ENCODE assay signal across 18 cellular contexts in the genomic region with DNA sequence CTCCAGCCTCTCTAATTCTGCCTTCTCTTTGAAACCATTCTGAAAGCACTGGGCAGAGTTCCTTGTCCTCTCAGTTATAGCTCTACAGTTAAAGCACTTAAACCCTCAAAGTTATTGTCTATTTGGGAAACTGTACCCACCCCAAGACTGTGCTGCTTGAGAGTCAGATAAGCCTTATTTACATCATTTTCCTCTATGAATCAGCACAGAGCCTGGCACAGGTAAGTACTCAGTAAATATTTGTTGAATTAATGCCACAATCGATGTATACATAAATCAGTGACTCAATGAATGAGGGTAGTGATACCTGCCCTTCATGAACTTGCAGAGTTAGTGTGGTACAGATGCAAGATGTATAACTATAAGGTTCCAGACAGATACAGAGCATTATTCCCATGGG.
DNase-seq lines count a peak whose midpoint lies in the region; ATAC-seq and TF ChIP-seq lines count a peak whose summit lies in the region.
"Had no signal": no experiment of that assay in that cellular context is flagged by ENCODE, and none has a peak within 500 bp of the region (broad histone marks: within the 10 kb centered on the region; RNA-seq: fewer than 3 reads in every experiment).

No MANE protein-coding gene starts in this region.

- no peak for ATAC-seq in foreskin keratinocyte
- no peak for ATAC-seq in Right ventricle myocardium superior (ENCODE audit: poor library complexity)
- ATAC-seq: HepG2 had no signal

- H3K4me3 ChIP-seq in breast epithelium (no peak overlapping the region), epithelial cell of esophagus (ENCODE audit: low read length) (no peak overlapping the region)
- H3K4me3 ChIP-seq: BLaER1 treated with 17β-estradiol and CSF1 and Interleukin-3, amounts not matched to agents 10 nM and 100 nM had no signal

- no peak overlapping the region for H3K27ac ChIP-seq in breast epithelium
- H3K27ac ChIP-seq in foreskin keratinocyte: peak overlapping the region; percentile 96
- H3K27ac ChIP-seq: BLaER1 treated with 17β-estradiol and CSF1 and Interleukin-3, amounts not matched to agents 10 nM and 100 nM had no signal

- intact Hi-C loops in MCF 10A (cut with micrococcal nuclease): no loop called here
- intact Hi-C loops in breast epithelium (cut with DNase I; ENCODE audit: low total_unique reads): no loop called here
- intact Hi-C loops in Right ventricle myocardium superior (cut with DNase I): no loop called here

- POLR2A ChIA-PET in MCF 10A (lab: Yijun Ruan, JAX): interaction anchor here (0.7 to 6.4 kb wide), 6 partner anchors 12 to 527 kb away, joined by 3 to 84 read pairs (median 4); no protein-coding TSS in a partner anchor

- H3K36me3 Mint-ChIP-seq in MCF 10A (ENCODE audit: insufficient read depth, unreplicated experiment) (no peaks in the 10 kb centered on the region), immature natural killer cell (peaks cover 0 to 6% (median 4%) of the 10 kb centered on the region in 3 donors)
- H3K36me3 Mint-ChIP-seq: CD4-positive, CD25-positive, alpha-beta regulatory T cell had no signal

- H3K36me3 ChIP-seq in breast epithelium: no peaks in the 10 kb centered on the region
- H3K36me3 ChIP-seq: BLaER1 treated with 17β-estradiol and CSF1 and Interleukin-3, amounts not matched to agents 10 nM and 100 nM had no signal

- no peaks in the 10 kb centered on the region for H3K27me3 ChIP-seq in breast epithelium
- no peaks in the 10 kb centered on the region for H3K27me3 ChIP-seq in foreskin keratinocyte
- H3K27me3 ChIP-seq: BLaER1 treated with 17β-estradiol and CSF1 and Interleukin-3, amounts not matched to agents 10 nM and 100 nM had no signal

- H3K4me1 Mint-ChIP-seq in MCF 10A (ENCODE audit: insufficient read depth, unreplicated experiment): peaks cover 56% of the 10 kb centered on the region
- H3K4me1 Mint-ChIP-seq in immature natural killer cell: no peaks in the 10 kb centered on the region
- H3K4me1 Mint-ChIP-seq: CD4-positive, CD25-positive, alpha-beta regulatory T cell had no signal

- H3K4me3 Mint-ChIP-seq in MCF 10A (ENCODE audit: unreplicated experiment) (no peak overlapping the region), immature natural killer cell (no peak overlapping the region)
- H3K4me3 Mint-ChIP-seq: CD4-positive, CD25-positive, alpha-beta regulatory T cell; HFFc6 had no signal

- H3K27ac Mint-ChIP-seq in MCF 10A (ENCODE audit: low read depth, unreplicated experiment) (peak overlapping the region; percentile 89), immature natural killer cell (no peak overlapping the region)
- H3K27ac Mint-ChIP-seq: CD4-positive, CD25-positive, alpha-beta regulatory T cell; HFFc6 had no signal

- H3K9me3 ChIP-seq in breast epithelium: peaks cover 0 to 7% of the 10 kb centered on the region in 2 donors

- no peaks in the 10 kb centered on the region for H3K27me3 Mint-ChIP-seq in MCF 10A (ENCODE audit: insufficient read depth, unreplicated experiment)
- no peaks in the 10 kb centered on the region for H3K27me3 Mint-ChIP-seq in immature natural killer cell (ENCODE audit: low read depth in 3 of 3)
- H3K27me3 Mint-ChIP-seq: CD4-positive, CD25-positive, alpha-beta regulatory T cell had no signal

- no peak for DNase-seq in MCF 10A (ENCODE audit: unreplicated experiment)
- no peak for DNase-seq in breast epithelium (ENCODE audit: low spot score in 2 of 2)
- peak; percentile 48 for DNase-seq in epithelial cell of esophagus (ENCODE audit: low read depth)
- no peak for DNase-seq in foreskin keratinocyte
- DNase-seq in immature natural killer cell: no peak
- DNase-seq in GM19238 (ENCODE audit: insufficient read length, low spot score): no peak
- no peak for DNase-seq in Right ventricle myocardium superior
- DNase-seq: 8988T; ACHN; Calu3; CD4-positive, CD25-positive, alpha-beta regulatory T cell; DMS 273 treated with DMSO at 0.1 percent for 48 hours; DMS79 treated with DMSO at 0.1 percent for 48 hours; GDM1; HCEC 1CT; HFFc6 had no signal

- no peak for TF ChIP-seq CTCF in MCF 10A (IDR thresholded peaks at IDR 0.05; ENCODE audit: unreplicated experiment)
- TF ChIP-seq CTCF in breast epithelium (IDR thresholded peaks at IDR 0.05): no peak
- TF ChIP-seq CTCF in epithelial cell of esophagus (IDR thresholded peaks at IDR 0.05; ENCODE audit: insufficient read depth, low read depth, low read length, missing control alignments): no peak
- TF ChIP-seq CTCF in foreskin keratinocyte (conservative IDR thresholded peaks at IDR 0.05): no peak

- TF ChIP-seq POLR2A in breast epithelium (IDR thresholded peaks at IDR 0.05): no peak

- CTCF ChIA-PET in MCF 10A (lab: Yijun Ruan, JAX): no interaction called here

- no peaks in the 10 kb centered on the region for H3K4me1 ChIP-seq in breast epithelium
- peaks cover 33% of the 10 kb centered on the region for H3K4me1 ChIP-seq in foreskin keratinocyte

- peaks cover 14% of the 10 kb centered on the region for H3K9me3 Mint-ChIP-seq in MCF 10A (ENCODE audit: unreplicated experiment)
- H3K9me3 Mint-ChIP-seq in immature natural killer cell: peaks cover 7 to 22% (median 15%) of the 10 kb centered on the region in 6 donors

- BruUV-seq in MCF 10A (replicated peaks; lab: Mats Ljungman, UMichigan): no TSS peak
